Comparison of ENCODE assay signal across 9 cellular contexts in the genomic region with DNA sequence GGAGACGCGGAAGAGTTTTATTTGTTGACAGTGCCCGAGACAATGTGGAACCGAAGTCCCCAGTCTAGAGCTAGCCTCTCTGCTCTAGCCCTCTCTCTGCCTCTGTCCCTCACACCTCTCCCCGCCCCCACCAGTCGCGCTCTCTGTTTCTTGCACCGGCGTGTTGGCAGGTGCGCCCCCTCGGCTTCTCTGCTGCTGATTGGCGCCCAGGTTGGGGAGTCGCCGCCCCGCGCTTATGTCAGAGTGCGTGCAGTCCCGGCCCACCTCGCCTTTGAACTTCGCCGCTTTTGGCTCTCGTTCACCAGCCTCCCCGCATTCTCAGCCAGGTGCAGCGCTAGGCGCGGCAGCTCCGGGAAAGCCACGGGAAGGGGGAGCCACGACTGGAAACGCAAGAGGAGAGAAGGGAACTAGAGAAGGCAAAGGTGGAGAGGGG. TPM values are rescaled to one million over a fixed set of nuclear protein-coding genes. Genes with fewer than 3 reads are reported as not detected.
DNase-seq lines count a peak whose midpoint lies in the region; ATAC-seq and TF ChIP-seq lines count a peak whose summit lies in the region.
"Had no signal": no experiment of that assay in that cellular context is flagged by ENCODE, and none has a peak within 500 bp of the region (broad histone marks: within the 10 kb centered on the region; RNA-seq: fewer than 3 reads in every experiment).

SOX14 (plus strand) TSS at position 315 of the 433 bp plus-strand sequence. CDS start 470 bp downstream, outside the sequence.

- peaks cover 100% of the 10 kb centered on the region for H3K27me3 Mint-ChIP-seq in endodermal cell (ENCODE audit: insufficient read depth)
- H3K27me3 Mint-ChIP-seq in T-helper 2 cell treated with Interferon-gamma antibody and Interleukin-4, amounts not matched to agents 5 μg/mL and 100 μg/mL, for 36 hours (ENCODE audit: low read depth): peaks cover 90% of the 10 kb centered on the region

- peak within 1 kb of the TSS; percentile 36 for H3K23ac ChIP-seq in trophoblast cell (ENCODE audit: low read length)

- 0% methylated on average over 30 of the region's 30 CpGs; no CpG with 5 or more reads in 1 of the 2 experiments for WGBS in endodermal cell (ENCODE audit: insufficient coverage in 1 of 2, insufficient read length in 1 of 2), 2 experiments
- WGBS in trophoblast cell (ENCODE audit: extremely low coverage, insufficient coverage, insufficient read length): no CpG with 5 or more reads among the region's 30 CpGs

- no peaks in the 10 kb centered on the region for H3K9me3 Mint-ChIP-seq in endodermal cell
- no peaks in the 10 kb centered on the region for H3K9me3 Mint-ChIP-seq in T-helper 2 cell treated with Interferon-gamma antibody and Interleukin-4, amounts not matched to agents 5 μg/mL and 100 μg/mL, for 36 hours

- no peak within 1 kb of the TSS for H3K27ac Mint-ChIP-seq in endodermal cell
- H3K27ac Mint-ChIP-seq in T-helper 2 cell treated with Interferon-gamma antibody and Interleukin-4, amounts not matched to agents 5 μg/mL and 100 μg/mL, for 36 hours: no peak within 1 kb of the TSS

- no peak within 1 kb of the TSS for H4K91ac ChIP-seq in trophoblast cell (ENCODE audit: low read depth, low read length)

- H3K18ac ChIP-seq in trophoblast cell (ENCODE audit: low read length): no peak within 1 kb of the TSS

- no peak for ATAC-seq in HG02981 (IDR thresholded peaks at IDR 0.05; ENCODE audit: unreplicated experiment)

- no peak within 1 kb of the TSS for H2BK12ac ChIP-seq in trophoblast cell (ENCODE audit: low read length)

- no peaks in the 10 kb centered on the region for H3K79me2 ChIP-seq in trophoblast cell (ENCODE audit: control insufficient read depth, insufficient read depth, low read length, poor library complexity)

- H3K4me1 Mint-ChIP-seq in endodermal cell: peaks cover 61% of the 10 kb centered on the region
- no peaks in the 10 kb centered on the region for H3K4me1 Mint-ChIP-seq in T-helper 2 cell treated with Interferon-gamma antibody and Interleukin-4, amounts not matched to agents 5 μg/mL and 100 μg/mL, for 36 hours (ENCODE audit: low read depth)

- H3K9me3 ChIP-seq in endodermal cell (ENCODE audit: control insufficient read depth, low read length) (no peaks in the 10 kb centered on the region), trophoblast cell (ENCODE audit: insufficient read depth, low read depth, low read length) (peaks cover 10% of the 10 kb centered on the region)

- H3K36me3 ChIP-seq in endodermal cell (ENCODE audit: control insufficient read depth, insufficient read depth, low read length): no peaks in the 10 kb centered on the region
- H3K36me3 ChIP-seq in trophoblast cell (ENCODE audit: control insufficient read depth in 1 of 2, insufficient read depth in 2 of 2, low read length in 2 of 2): no peaks in the 10 kb centered on the region

- no peak within 1 kb of the TSS for H4K8ac ChIP-seq in trophoblast cell (ENCODE audit: low read depth, low read length)

- H3K27ac ChIP-seq in endodermal cell (ENCODE audit: low read depth, low read length): no peak within 1 kb of the TSS
- no peak within 1 kb of the TSS for H3K27ac ChIP-seq in trophoblast cell (ENCODE audit: low read depth, low read length)

- peak within 1 kb of the TSS; percentile 10 for H3K14ac ChIP-seq in trophoblast cell (ENCODE audit: low read length)

- no peak within 1 kb of the TSS for H3K9ac ChIP-seq in endodermal cell (ENCODE audit: extremely low read depth, low read length, poor library complexity, severe bottlenecking)
- no peak within 1 kb of the TSS for H3K9ac ChIP-seq in trophoblast cell (ENCODE audit: low read length)

- H2AFZ ChIP-seq in trophoblast cell (ENCODE audit: insufficient read depth, low read length, poor library complexity): no peak within 1 kb of the TSS

- TF ChIP-seq CTCF in endodermal cell (conservative IDR thresholded peaks at IDR 0.05): no peak

- H2AK5ac ChIP-seq in trophoblast cell (ENCODE audit: low read length): no peak within 1 kb of the TSS

- peaks cover 7% of the 10 kb centered on the region for H3K79me1 ChIP-seq in trophoblast cell (ENCODE audit: low read length)

- H2BK5ac ChIP-seq in trophoblast cell (ENCODE audit: low read depth, low read length, poor library complexity): no peak within 1 kb of the TSS

- H3K27me3 ChIP-seq in endodermal cell (ENCODE audit: control insufficient read depth, insufficient read depth, low read length, poor library complexity, severe bottlenecking) (peaks cover 100% of the 10 kb centered on the region), trophoblast cell (ENCODE audit: insufficient read depth, low read length) (peaks cover 86% of the 10 kb centered on the region)

- no peak within 1 kb of the TSS for H4K12ac ChIP-seq in trophoblast cell (ENCODE audit: low read depth, low read length)

- H3K4me1 ChIP-seq in endodermal cell (ENCODE audit: control insufficient read depth, insufficient read depth, low read length) (peaks cover 22% of the 10 kb centered on the region), trophoblast cell (ENCODE audit: control insufficient read depth in 1 of 2, insufficient read depth in 2 of 2, low read length in 2 of 2) (peaks cover 36 to 47% of the 10 kb centered on the region in 2 experiments)

- peak within 1 kb of the TSS; percentile 55 for H3K4me2 ChIP-seq in trophoblast cell (ENCODE audit: low read length)

- no peaks in the 10 kb centered on the region for H3K36me3 Mint-ChIP-seq in endodermal cell (ENCODE audit: low read depth)
- no peaks in the 10 kb centered on the region for H3K36me3 Mint-ChIP-seq in T-helper 2 cell treated with Interferon-gamma antibody and Interleukin-4, amounts not matched to agents 5 μg/mL and 100 μg/mL, for 36 hours (ENCODE audit: low read depth)

- DNase-seq in NCI-H2227 (lab: John Stamatoyannopoulos, UW; ENCODE audit: unreplicated experiment) (peak; percentile 2), NCI-H2227 treated with DMSO at 0.1 percent for 48 hours (lab: John Stamatoyannopoulos, UW) (no peak), NCI-H1105 treated with DMSO at 0.1 percent for 48 hours (lab: John Stamatoyannopoulos, UW) (peak; percentile 96), endodermal cell (peak; percentile 98), trophoblast cell (peak; percentile 28 to 39), putamen (ENCODE audit: low spot score) (no peak)
- no peak for DNase-seq in T-helper 2 cell treated with Interferon-gamma antibody and Interleukin-4, amounts not matched to agents 5 μg/mL and 100 μg/mL, for 36 hours (ENCODE audit: low spot score)
- DNase-seq: NCI-H187 treated with DMSO at 0.1 percent for 48 hours had no signal

- H3K4me3 ChIP-seq in endodermal cell (ENCODE audit: low read length) (peak within 1 kb of the TSS; percentile 56), trophoblast cell (ENCODE audit: low read depth, low read length) (peak within 1 kb of the TSS; percentile 42)

- H2BK120ac ChIP-seq in trophoblast cell (ENCODE audit: insufficient read depth, low read length, poor library complexity): no peak within 1 kb of the TSS

- peak within 1 kb of the TSS; percentile 52 for H3K4me3 Mint-ChIP-seq in endodermal cell
- H3K4me3 Mint-ChIP-seq in T-helper 2 cell treated with Interferon-gamma antibody and Interleukin-4, amounts not matched to agents 5 μg/mL and 100 μg/mL, for 36 hours: no peak within 1 kb of the TSS

- H3K4ac ChIP-seq in trophoblast cell (ENCODE audit: low read depth, low read length): no peak within 1 kb of the TSS

RNA-seq across cellular contexts. Expression of gene SOX14, which starts in this region (rescaled TPM):
- under 1 TPM in 1 of 2 donors, not detected in 1; 0.13 TPM for total RNA-seq in endodermal cell
- polyA plus RNA-seq in endodermal cell (2013, experiment 1 of 2): 0.25 TPM
- polyA plus RNA-seq in endodermal cell (2013, experiment 2 of 2): 0.12 TPM
- 1.5 TPM in 2 replicates for polyA plus RNA-seq in trophoblast cell (2013)

Comparison
In these comparisons a context has a peak if more than half of its experiments do, and no peak if none do; other contexts are left out.
1. DNase-seq: peak in NCI-H2227 (single experiment), NCI-H1105 treated with DMSO at 0.1 percent for 48 hours (single experiment) and trophoblast cell (2 of 2); none in NCI-H2227 treated with DMSO at 0.1 percent for 48 hours (single experiment), putamen (single experiment) and T-helper 2 cell treated with Interferon-gamma antibody and Interleukin-4, amounts not matched to agents 5 μg/mL and 100 μg/mL, for 36 hours (single experiment).
2. Peak in DNase-seq and H3K4me3 ChIP-seq in endodermal cell; RNA of the gene not detected or under 1 TPM.